10 cellular contexts compared by ENCODE assay signal in genomic region chr19:38281820-38282566, GRCh38. TPM values are rescaled to one million over a fixed set of nuclear protein-coding genes. Genes with fewer than 3 reads are reported as not detected.
DNase-seq lines count a peak whose midpoint lies in the region; ATAC-seq and TF ChIP-seq lines count a peak whose summit lies in the region.
"Had no signal": no experiment of that assay in that cellular context is flagged by ENCODE, and none has a peak within 500 bp of the region (broad histone marks: within the 10 kb centered on the region; RNA-seq: fewer than 3 reads in every experiment).

No MANE protein-coding gene starts in this region.

- peaks cover 15% of the 10 kb centered on the region for H3K79me1 ChIP-seq in mesenchymal stem cell (replicated peaks; ENCODE audit: low read length, poor library complexity, severe bottlenecking)

- H3K27ac Mint-ChIP-seq in GM23338 (peak overlapping the region; percentile 46), T-cell (peak overlapping the region; percentile 7 to 22)
- H3K27ac Mint-ChIP-seq in stimulated activated effector memory CD8-positive, alpha-beta T cell treated with anti-CD3 and anti-CD28 coated beads, Interleukin-12 subunit alpha, Interleukin-12 subunit beta, amount 100 ng/mL, for 72 hours = no peak overlapping the region

- H3K18ac ChIP-seq in mesenchymal stem cell (ENCODE audit: low read depth in 1 of 2, low read length in 2 of 2) = no peak overlapping the region

- H3F3A ChIP-seq in GM23338 (replicated peaks; ENCODE audit: low read depth) = peaks cover 16% of the 10 kb centered on the region

- H3K9me3 Mint-ChIP-seq in GM23338 = no peaks in the 10 kb centered on the region
- no peaks in the 10 kb centered on the region for H3K9me3 Mint-ChIP-seq in T-cell
- H3K9me3 Mint-ChIP-seq in stimulated activated effector memory CD8-positive, alpha-beta T cell treated with anti-CD3 and anti-CD28 coated beads, Interleukin-12 subunit alpha, Interleukin-12 subunit beta, amount 100 ng/mL, for 72 hours = no peaks in the 10 kb centered on the region

- H2BK5ac ChIP-seq in mesenchymal stem cell (ENCODE audit: low read depth, low read length, poor library complexity, severe bottlenecking) = no peak overlapping the region

- DNase-seq in GM23338 (ENCODE audit: low spot score) = no peak
- DNase-seq in T-cell = no peak
- no peak for DNase-seq in mesenchymal stem cell
- no peak for DNase-seq in stimulated activated effector memory CD8-positive, alpha-beta T cell treated with anti-CD3 and anti-CD28 coated beads, Interleukin-12 subunit alpha, Interleukin-12 subunit beta, amount 100 ng/mL, for 72 hours (ENCODE audit: low spot score in 2 of 2)
- no peak for DNase-seq in NCI-H1417 treated with DMSO at 0.1 percent for 48 hours (lab: John Stamatoyannopoulos, UW)
- DNase-seq in brain microvascular endothelial cell = no peak
- DNase-seq: activated naive CD4-positive, alpha-beta T cell; H7; KG1; NCI-H2171 treated with DMSO at 0.1 percent for 48 hours had no signal

- TF ChIP-seq CTCF in GM23338 (conservative IDR thresholded peaks at IDR 0.05; ENCODE audit: low read depth in 2 of 2) (no peak), brain microvascular endothelial cell (IDR thresholded peaks at IDR 0.05; ENCODE audit: low read depth, low read length, missing control alignments) (no peak)

- H4K20me1 ChIP-seq in GM23338 (replicated peaks; ENCODE audit: insufficient read depth) = peaks cover 51% of the 10 kb centered on the region

- peak overlapping the region; percentile 47; the same call in 1 of the 2 replicates for H3K27ac ChIP-seq in GM23338 (ENCODE audit: low read depth)
- no peak overlapping the region for H3K27ac ChIP-seq in mesenchymal stem cell (ENCODE audit: low read length, poor library complexity, severe bottlenecking)
- H3K27ac ChIP-seq in brain microvascular endothelial cell = no peak overlapping the region

- ATAC-seq in GM23338 (no peak), T-cell (replicated peaks in 1 of 4) (peak in 2 of 4 experiments; percentile 47 to 85)
- no peak for ATAC-seq in stimulated activated effector memory CD8-positive, alpha-beta T cell treated with anti-CD3 and anti-CD28 coated beads, Interleukin-12 subunit alpha, Interleukin-12 subunit beta, amount 100 ng/mL, for 72 hours

- H4K8ac ChIP-seq in mesenchymal stem cell (ENCODE audit: low read length) = no peak overlapping the region

- no peak overlapping the region for H2BK15ac ChIP-seq in mesenchymal stem cell (ENCODE audit: low read depth, poor library complexity, severe bottlenecking)

- in situ Hi-C loops in brain microvascular endothelial cell (cut with HindIII; ENCODE audit: low pct_ligation_motif_present, low sequenced_read_pairs) = no loop called here

- H2AK5ac ChIP-seq in mesenchymal stem cell (ENCODE audit: low read length, severe bottlenecking) = no peak overlapping the region

- no peak overlapping the region for H3K14ac ChIP-seq in mesenchymal stem cell (ENCODE audit: low read length in 2 of 2)

- H3K4me1 Mint-ChIP-seq in GM23338 = no peaks in the 10 kb centered on the region
- peaks cover 11 to 13% (median 11%) of the 10 kb centered on the region in 3 donors for H3K4me1 Mint-ChIP-seq in T-cell
- H3K4me1 Mint-ChIP-seq in stimulated activated effector memory CD8-positive, alpha-beta T cell treated with anti-CD3 and anti-CD28 coated beads, Interleukin-12 subunit alpha, Interleukin-12 subunit beta, amount 100 ng/mL, for 72 hours = peaks cover 6% of the 10 kb centered on the region

- H3K4ac ChIP-seq in mesenchymal stem cell (ENCODE audit: low read depth in 1 of 2, low read length in 2 of 2) = no peak overlapping the region

- H2BK12ac ChIP-seq in mesenchymal stem cell (ENCODE audit: low read length in 2 of 2) = no peak overlapping the region

- H3K9me3 ChIP-seq in mesenchymal stem cell (ENCODE audit: control insufficient read depth, low read length) = no peaks in the 10 kb centered on the region

- POLR2A ChIA-PET in T-cell (lab: Charles Lee) = no interaction called here

- H3K4me2 ChIP-seq in GM23338 (no peak overlapping the region), mesenchymal stem cell (ENCODE audit: low read length, poor library complexity, severe bottlenecking) (no peak overlapping the region)

- no peaks in the 10 kb centered on the region for H3K27me3 ChIP-seq in GM23338 (ENCODE audit: insufficient read depth)
- H3K27me3 ChIP-seq in mesenchymal stem cell (ENCODE audit: control insufficient read depth in 1 of 2, insufficient read depth in 1 of 2, low read length in 2 of 2) = no peaks in the 10 kb centered on the region
- no peaks in the 10 kb centered on the region for H3K27me3 ChIP-seq in brain microvascular endothelial cell (replicated peaks)

- H3K79me2 ChIP-seq in GM23338 (replicated peaks; ENCODE audit: insufficient read depth) = peaks cover 80% of the 10 kb centered on the region

- peak overlapping the region; percentile 27 for H4K91ac ChIP-seq in mesenchymal stem cell (ENCODE audit: low read length)

- H3K27me3 Mint-ChIP-seq in GM23338 (ENCODE audit: insufficient read depth, low read depth, poor library complexity) = peaks cover 2% of the 10 kb centered on the region
- H3K27me3 Mint-ChIP-seq in T-cell = no peaks in the 10 kb centered on the region

- no peak overlapping the region for H2BK120ac ChIP-seq in mesenchymal stem cell (ENCODE audit: low read depth, low read length)

- H2AFZ ChIP-seq in GM23338 (no peak overlapping the region), mesenchymal stem cell (ENCODE audit: low read depth, low read length) (no peak overlapping the region)

- H3K9ac ChIP-seq in mesenchymal stem cell (ENCODE audit: low read length) = no peak overlapping the region

- H3K4me3 Mint-ChIP-seq in GM23338 = no peak overlapping the region
- H3K4me3 Mint-ChIP-seq in T-cell = no peak overlapping the region
- no peak overlapping the region for H3K4me3 Mint-ChIP-seq in stimulated activated effector memory CD8-positive, alpha-beta T cell treated with anti-CD3 and anti-CD28 coated beads, Interleukin-12 subunit alpha, Interleukin-12 subunit beta, amount 100 ng/mL, for 72 hours

- no peak overlapping the region for H3K23ac ChIP-seq in mesenchymal stem cell (ENCODE audit: low read length in 2 of 2)

- CTCF ChIA-PET in T-cell (lab: Charles Lee) = interaction anchor here in 1 of 2 donors (0.6 kb wide), 1 partner anchor 229 kb away, joined by 3 read pairs; no protein-coding TSS in a partner anchor

- peaks cover 29% of the 10 kb centered on the region for H3K36me3 Mint-ChIP-seq in GM23338 (ENCODE audit: low read depth)
- H3K36me3 Mint-ChIP-seq in T-cell = peaks cover 14% of the 10 kb centered on the region
- no peaks in the 10 kb centered on the region for H3K36me3 Mint-ChIP-seq in stimulated activated effector memory CD8-positive, alpha-beta T cell treated with anti-CD3 and anti-CD28 coated beads, Interleukin-12 subunit alpha, Interleukin-12 subunit beta, amount 100 ng/mL, for 72 hours

- H3K36me3 ChIP-seq in GM23338 (ENCODE audit: insufficient read depth) = peaks cover 8% of the 10 kb centered on the region; the same call in 1 of the 2 replicates
- peaks cover 0 to 13% of the 10 kb centered on the region in 2 experiments for H3K36me3 ChIP-seq in mesenchymal stem cell (ENCODE audit: control insufficient read depth in 1 of 2, insufficient read depth in 2 of 2, low read depth in 1 of 2, low read length in 2 of 2)
- H3K36me3 ChIP-seq in brain microvascular endothelial cell (replicated peaks) = no peaks in the 10 kb centered on the region

- H3K4me1 ChIP-seq in GM23338 (ENCODE audit: insufficient read depth) (no peaks in the 10 kb centered on the region), mesenchymal stem cell (ENCODE audit: control insufficient read depth, insufficient read depth, low read depth, low read length) (peaks cover 15% of the 10 kb centered on the region)

- H3K9me2 ChIP-seq in GM23338 (ENCODE audit: insufficient read depth) = no peaks in the 10 kb centered on the region

- no peak overlapping the region for H3K4me3 ChIP-seq in GM23338
- no peak overlapping the region for H3K4me3 ChIP-seq in mesenchymal stem cell (ENCODE audit: insufficient read depth in 1 of 2, low read depth in 1 of 2, low read length in 2 of 2)
- no peak overlapping the region for H3K4me3 ChIP-seq in brain microvascular endothelial cell (ENCODE audit: low read depth, low read length)

- WGBS in mesenchymal stem cell = 74% methylated on average over 7 of the region's 7 CpGs

RNA-seq across cellular contexts. Expression of gene SPINT2, which starts 17.6 kb away (rescaled TPM):
- total RNA-seq in GM23338 (2014; rRNA removed; shearing (Covaris generic)) = 382 and 468 TPM in 2 replicates
- 298 and 319 TPM in 2 replicates for polyA plus RNA-seq in GM23338 (2016; fragmentation: Nextera tagmentation; extraction: Ambion mirVana)
- 10 to 100 TPM; 30.3 to 48.5 (median 37.9) TPM for total RNA-seq in T-cell
- 6.9 TPM for polyA plus RNA-seq in mesenchymal stem cell (2013, experiment 1 of 2)
- polyA plus RNA-seq in mesenchymal stem cell (2013, experiment 2 of 2) = 7.6 TPM

RNA-seq across cellular contexts. Expression of gene C19orf33, which starts 22.1 kb away (rescaled TPM):
- 26.7 and 58.9 TPM in 2 replicates for total RNA-seq in GM23338 (2014; rRNA removed; shearing (Covaris generic))
- polyA plus RNA-seq in GM23338 (2016; fragmentation: Nextera tagmentation; extraction: Ambion mirVana) = 72.2 and 95.5 TPM in 2 replicates
- total RNA-seq in T-cell = 1 to 10 TPM in 2 of 5 donors, under 1 TPM in 1, not detected in 2; 0.56 to 1.4 (median 1.3) TPM
- polyA plus RNA-seq in mesenchymal stem cell (2013, experiment 1 of 2) = 1.8 TPM
- 2.1 TPM for polyA plus RNA-seq in mesenchymal stem cell (2013, experiment 2 of 2)

RNA-seq across cellular contexts. Expression of gene PPP1R14A, which starts 25.8 kb away (rescaled TPM):
- total RNA-seq in GM23338 (2014; rRNA removed; shearing (Covaris generic)) = 9.4 and 14.5 TPM in 2 replicates
- 76.2 and 77.5 TPM in 2 replicates for polyA plus RNA-seq in GM23338 (2016; fragmentation: Nextera tagmentation; extraction: Ambion mirVana)
- 1 to 10 TPM in 2 of 5 donors, under 1 TPM in 1, not detected in 2; 0.82 to 2.8 (median 1.6) TPM for total RNA-seq in T-cell
- 61.0 TPM for polyA plus RNA-seq in mesenchymal stem cell (2013, experiment 1 of 2)
- 54.2 TPM for polyA plus RNA-seq in mesenchymal stem cell (2013, experiment 2 of 2)

RNA-seq across cellular contexts. Expression of gene YIF1B, which starts 33.8 kb away (rescaled TPM):
- 102 and 106 TPM in 2 replicates for total RNA-seq in GM23338 (2014; rRNA removed; shearing (Covaris generic))
- polyA plus RNA-seq in GM23338 (2016; fragmentation: Nextera tagmentation; extraction: Ambion mirVana) = 82.8 and 88.0 TPM in 2 replicates
- total RNA-seq in T-cell = 10 to 100 TPM; 28.1 to 39.1 (median 34.1) TPM
- polyA plus RNA-seq in mesenchymal stem cell (2013, experiment 1 of 2) = 61.1 TPM
- polyA plus RNA-seq in mesenchymal stem cell (2013, experiment 2 of 2) = 60.5 TPM

RNA-seq across cellular contexts. Expression of gene KCNK6, which starts 37.7 kb away (rescaled TPM):
- 9.9 and 14.6 TPM in 2 replicates for total RNA-seq in GM23338 (2014; rRNA removed; shearing (Covaris generic))
- 9.0 and 9.4 TPM in 2 replicates for polyA plus RNA-seq in GM23338 (2016; fragmentation: Nextera tagmentation; extraction: Ambion mirVana)
- 10 to 100 TPM in 3 of 5 donors, 1 to 10 TPM in 2; 4.8 to 12.9 (median 12.6) TPM for total RNA-seq in T-cell
- polyA plus RNA-seq in mesenchymal stem cell (2013, experiment 1 of 2) = 15.3 TPM
- 15.7 TPM for polyA plus RNA-seq in mesenchymal stem cell (2013, experiment 2 of 2)

Comparison
In these comparisons a context has a peak if more than half of its experiments do, and no peak if none do; other contexts are left out.
1. RNA of gene C19orf33, which starts 22.1 kb away (total RNA-seq): 26.7 to 58.9 TPM in GM23338; 0.56 to 1.4 TPM in T-cell; every median in the first group is over 10 times any median in the second.